ENCODE assay signal across 15 cellular contexts in the genomic region with DNA sequence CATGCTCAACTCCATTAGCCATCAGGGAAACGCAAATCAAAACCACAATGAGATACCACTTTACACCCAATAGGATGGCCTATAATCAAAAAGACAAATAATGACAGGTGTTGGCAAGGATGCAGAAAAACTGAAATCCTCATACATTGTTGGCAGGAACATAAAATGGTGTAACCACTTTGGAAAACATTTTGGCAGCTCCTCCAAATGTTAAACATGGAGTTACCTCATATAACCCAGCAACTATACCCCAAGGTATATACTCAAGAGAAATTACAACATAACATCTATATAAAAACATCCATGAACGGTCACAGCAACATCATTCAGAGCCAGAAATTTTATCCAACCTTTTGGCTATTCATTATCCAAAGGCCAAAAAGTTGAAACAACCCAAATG.
"Had no signal": no experiment of that assay in that cellular context is flagged by ENCODE, and none has a peak within 500 bp of the region (broad histone marks: within the 10 kb centered on the region; RNA-seq: fewer than 3 reads in every experiment).

No MANE protein-coding gene starts in this region.

- H3K27ac Mint-ChIP-seq: activated CD8-positive, alpha-beta T cell treated with anti-CD3 and anti-CD28 coated beads for 36 hours; activated naive CD8-positive, alpha-beta T cell treated with anti-CD3 and anti-CD28 coated beads, Interleukin-2, amount 10 ng/mL, durations not matched to agents 7 days and 5 days; activated T-cell treated with anti-CD3 and anti-CD28 coated beads, Interleukin-2, amount 50 U/mL, for 72 hours had no signal

- H3K27me3 Mint-ChIP-seq: activated CD8-positive, alpha-beta T cell treated with anti-CD3 and anti-CD28 coated beads for 36 hours; activated naive CD8-positive, alpha-beta T cell treated with anti-CD3 and anti-CD28 coated beads, Interleukin-2, amount 10 ng/mL, durations not matched to agents 7 days and 5 days; naive thymus-derived CD8-positive, alpha-beta T cell had no signal

- H3K4me3 Mint-ChIP-seq: activated CD8-positive, alpha-beta T cell treated with anti-CD3 and anti-CD28 coated beads for 36 hours; activated naive CD8-positive, alpha-beta T cell treated with anti-CD3 and anti-CD28 coated beads, Interleukin-2, amount 10 ng/mL, durations not matched to agents 7 days and 5 days; activated T-cell treated with anti-CD3 and anti-CD28 coated beads, Interleukin-2, amount 50 U/mL, for 72 hours; naive thymus-derived CD8-positive, alpha-beta T cell had no signal

- ATAC-seq: activated CD8-positive, alpha-beta T cell treated with anti-CD3 and anti-CD28 coated beads for 36 hours; activated T-cell treated with anti-CD3 and anti-CD28 coated beads, Interleukin-2, amount 50 U/mL, for 72 hours; heart left ventricle; left colon; naive thymus-derived CD8-positive, alpha-beta T cell; sciatic nerve; stimulated activated naive CD8-positive, alpha-beta T cell treated with anti-CD3 and anti-CD28 coated beads, Interleukin-15, Interleukin-2, amounts not matched to agents 100 U/mL and 50 U/mL, for 24 hours had no signal

- DNase-seq: activated CD4-positive, alpha-beta T cell treated with anti-CD3 and anti-CD28 coated beads for 4 hours; activated CD8-positive, alpha-beta memory T cell treated with anti-CD3 and anti-CD28 coated beads, Interleukin-2, amount 50 U/mL, for 4 hours; activated CD8-positive, alpha-beta T cell treated with anti-CD3 and anti-CD28 coated beads for 36 hours; activated naive CD8-positive, alpha-beta T cell treated with anti-CD3 and anti-CD28 coated beads, Interleukin-2, amount 10 ng/mL, durations not matched to agents 7 days and 5 days; activated T-cell treated with anti-CD3 and anti-CD28 coated beads, Interleukin-2, amount 50 U/mL, for 72 hours; esophagus squamous epithelium; heart left ventricle; left colon; naive thymus-derived CD8-positive, alpha-beta T cell; nucleus accumbens; stimulated activated CD4-positive, alpha-beta T cell treated with anti-CD3 and anti-CD28 coated beads, Interleukin-2, amount 100 ng/mL, for 48 hours; stimulated activated naive CD8-positive, alpha-beta T cell treated with anti-CD3 and anti-CD28 coated beads, Interleukin-15, Interleukin-2, amounts not matched to agents 100 U/mL and 50 U/mL, for 24 hours; upper lobe of left lung; WERI-Rb-1 had no signal

- H3K9me3 Mint-ChIP-seq: activated CD8-positive, alpha-beta T cell treated with anti-CD3 and anti-CD28 coated beads for 36 hours; activated naive CD8-positive, alpha-beta T cell treated with anti-CD3 and anti-CD28 coated beads, Interleukin-2, amount 10 ng/mL, durations not matched to agents 7 days and 5 days; activated T-cell treated with anti-CD3 and anti-CD28 coated beads, Interleukin-2, amount 50 U/mL, for 72 hours; naive thymus-derived CD8-positive, alpha-beta T cell had no signal
